ENCODE assay signal across 10 cellular contexts in genomic region chr10:25820496-25821415, GRCh38.
DNase-seq lines count a peak whose midpoint lies in the region; ATAC-seq and TF ChIP-seq lines count a peak whose summit lies in the region.
"Had no signal": no experiment of that assay in that cellular context is flagged by ENCODE, and none has a peak within 500 bp of the region (broad histone marks: within the 10 kb centered on the region; RNA-seq: fewer than 3 reads in every experiment).

No MANE protein-coding gene starts in this region.

- no peak for TF ChIP-seq CTCF in activated B cell treated with CpG ODN at 0.5 μM for 24 hours (IDR thresholded peaks at IDR 0.05)

- H3K36me3 Mint-ChIP-seq in activated CD8-positive, alpha-beta memory T cell treated with anti-CD3 and anti-CD28 coated beads, Interleukin-2, amount 10 ng/mL, durations not matched to agents 7 days and 5 days, result no peaks in the 10 kb centered on the region
- no peaks in the 10 kb centered on the region for H3K36me3 Mint-ChIP-seq in activated B cell treated with CpG ODN at 0.5 μM for 24 hours (ENCODE audit: low read depth)

- CTCF ChIA-PET in activated CD8-positive, alpha-beta memory T cell treated with anti-CD3 and anti-CD28 coated beads, Interleukin-2, amount 10 ng/mL, durations not matched to agents 7 days and 5 days (lab: Charles Lee), result no interaction called here
- CTCF ChIA-PET in activated B cell treated with CpG ODN at 0.5 μM for 24 hours (lab: Charles Lee), result interaction anchor here (1.1 kb wide), 1 partner anchor 10 kb away, joined by 3 read pairs; no protein-coding TSS in a partner anchor

- H3K27ac Mint-ChIP-seq in activated CD8-positive, alpha-beta memory T cell treated with anti-CD3 and anti-CD28 coated beads, Interleukin-2, amount 10 ng/mL, durations not matched to agents 7 days and 5 days, result no peak overlapping the region
- peak overlapping the region; percentile 61 for H3K27ac Mint-ChIP-seq in activated B cell treated with CpG ODN at 0.5 μM for 24 hours

- H3K27me3 Mint-ChIP-seq in activated CD8-positive, alpha-beta memory T cell treated with anti-CD3 and anti-CD28 coated beads, Interleukin-2, amount 10 ng/mL, durations not matched to agents 7 days and 5 days, result no peaks in the 10 kb centered on the region
- peaks cover 4% of the 10 kb centered on the region for H3K27me3 Mint-ChIP-seq in activated B cell treated with CpG ODN at 0.5 μM for 24 hours

- peak overlapping the region; percentile 11 for H3K4me3 Mint-ChIP-seq in activated CD8-positive, alpha-beta memory T cell treated with anti-CD3 and anti-CD28 coated beads, Interleukin-2, amount 10 ng/mL, durations not matched to agents 7 days and 5 days
- H3K4me3 Mint-ChIP-seq in activated B cell treated with CpG ODN at 0.5 μM for 24 hours, result peak overlapping the region; percentile 77

- DNase-seq in activated CD8-positive, alpha-beta memory T cell treated with anti-CD3 and anti-CD28 coated beads, Interleukin-2, amount 10 ng/mL, durations not matched to agents 7 days and 5 days, result no peak
- no peak for DNase-seq in activated CD8-positive, alpha-beta memory T cell treated with anti-CD3 and anti-CD28 coated beads for 24 hours
- peak; percentile 15 for DNase-seq in KBM-7
- DNase-seq in activated B cell treated with CpG ODN at 0.5 μM for 24 hours, result no peak
- peak; percentile 81 for DNase-seq in retina
- DNase-seq in cerebellar cortex (ENCODE audit: low spot score), result no peak
- DNase-seq in HuH-7 (ENCODE audit: low spot score), result no peak
- DNase-seq in NCI-H2196 treated with DMSO at 0.1 percent for 48 hours (lab: John Stamatoyannopoulos, UW; ENCODE audit: unreplicated experiment), result no peak
- DNase-seq: HCEC 1CT had no signal

- in situ Hi-C loops in KBM-7 (cut with MboI; ENCODE audit: low pct_unique_long_range_greater_than_20kb, low sequenced_read_pairs), result no loop called here

- no peaks in the 10 kb centered on the region for H3K9me3 Mint-ChIP-seq in activated CD8-positive, alpha-beta memory T cell treated with anti-CD3 and anti-CD28 coated beads, Interleukin-2, amount 10 ng/mL, durations not matched to agents 7 days and 5 days (ENCODE audit: low read depth)
- H3K9me3 Mint-ChIP-seq in activated B cell treated with CpG ODN at 0.5 μM for 24 hours, result no peaks in the 10 kb centered on the region

- H3K4me1 Mint-ChIP-seq in activated CD8-positive, alpha-beta memory T cell treated with anti-CD3 and anti-CD28 coated beads, Interleukin-2, amount 10 ng/mL, durations not matched to agents 7 days and 5 days, result peaks cover 5% of the 10 kb centered on the region
- peaks cover 9% of the 10 kb centered on the region for H3K4me1 Mint-ChIP-seq in activated B cell treated with CpG ODN at 0.5 μM for 24 hours

- ATAC-seq in activated CD8-positive, alpha-beta memory T cell treated with anti-CD3 and anti-CD28 coated beads, Interleukin-2, amount 10 ng/mL, durations not matched to agents 7 days and 5 days, result no peak
- no peak for ATAC-seq in activated B cell treated with CpG ODN at 0.5 μM for 24 hours (ENCODE audit: low read depth)
- ATAC-seq: activated CD4-positive, CD25-positive, alpha-beta regulatory T cell treated with anti-CD3 and anti-CD28 coated beads, Interleukin-2, amount 50 U/mL, for 24 hours had no signal

- POLR2A ChIA-PET in activated B cell treated with CpG ODN at 0.5 μM for 24 hours (lab: Charles Lee), result no interaction called here

- intact Hi-C loops in activated B cell treated with CpG ODN at 0.5 μM for 24 hours (cut with micrococcal nuclease), result no loop called here

Comparison
In these comparisons a context has a peak if more than half of its experiments do, and no peak if none do; other contexts are left out.
1. DNase-seq: peak in KBM-7 (single experiment) and retina (single experiment); none in activated CD8-positive, alpha-beta memory T cell treated with anti-CD3 and anti-CD28 coated beads, Interleukin-2, amount 10 ng/mL, durations not matched to agents 7 days and 5 days (single experiment), activated CD8-positive, alpha-beta memory T cell treated with anti-CD3 and anti-CD28 coated beads for 24 hours (single experiment), activated B cell treated with CpG ODN at 0.5 μM for 24 hours (single experiment), cerebellar cortex (single experiment), HuH-7 (single experiment) and NCI-H2196 treated with DMSO at 0.1 percent for 48 hours (single experiment).